10 cellular contexts compared by ENCODE assay signal in genomic region chr14:20923766-20924165, GRCh38. TPM values are rescaled to one million over a fixed set of nuclear protein-coding genes. Genes with fewer than 3 reads are reported as not detected.
"Had no signal": no experiment of that assay in that cellular context is flagged by ENCODE, and none has a peak within 500 bp of the region (broad histone marks: within the 10 kb centered on the region; RNA-seq: fewer than 3 reads in every experiment).

No MANE protein-coding gene starts in this region.

RNA-seq across cellular contexts. Expression of gene RNASE2, which starts 31.5 kb away (rescaled TPM):
- total RNA-seq: dermis blood vessel endothelial cell, endothelial cell of umbilical vein, epithelial cell of proximal tubule, frontal cortex, mammary epithelial cell had no signal

RNA-seq across cellular contexts. Expression of gene RNASE3, which starts 32.6 kb away (rescaled TPM):
- total RNA-seq: dermis blood vessel endothelial cell, endothelial cell of umbilical vein, epithelial cell of proximal tubule, frontal cortex, gastroesophageal sphincter, hepatocyte, left colon, left lobe of liver, left ventricle myocardium inferior, mammary epithelial cell had no signal
